In the genomic region with DNA sequence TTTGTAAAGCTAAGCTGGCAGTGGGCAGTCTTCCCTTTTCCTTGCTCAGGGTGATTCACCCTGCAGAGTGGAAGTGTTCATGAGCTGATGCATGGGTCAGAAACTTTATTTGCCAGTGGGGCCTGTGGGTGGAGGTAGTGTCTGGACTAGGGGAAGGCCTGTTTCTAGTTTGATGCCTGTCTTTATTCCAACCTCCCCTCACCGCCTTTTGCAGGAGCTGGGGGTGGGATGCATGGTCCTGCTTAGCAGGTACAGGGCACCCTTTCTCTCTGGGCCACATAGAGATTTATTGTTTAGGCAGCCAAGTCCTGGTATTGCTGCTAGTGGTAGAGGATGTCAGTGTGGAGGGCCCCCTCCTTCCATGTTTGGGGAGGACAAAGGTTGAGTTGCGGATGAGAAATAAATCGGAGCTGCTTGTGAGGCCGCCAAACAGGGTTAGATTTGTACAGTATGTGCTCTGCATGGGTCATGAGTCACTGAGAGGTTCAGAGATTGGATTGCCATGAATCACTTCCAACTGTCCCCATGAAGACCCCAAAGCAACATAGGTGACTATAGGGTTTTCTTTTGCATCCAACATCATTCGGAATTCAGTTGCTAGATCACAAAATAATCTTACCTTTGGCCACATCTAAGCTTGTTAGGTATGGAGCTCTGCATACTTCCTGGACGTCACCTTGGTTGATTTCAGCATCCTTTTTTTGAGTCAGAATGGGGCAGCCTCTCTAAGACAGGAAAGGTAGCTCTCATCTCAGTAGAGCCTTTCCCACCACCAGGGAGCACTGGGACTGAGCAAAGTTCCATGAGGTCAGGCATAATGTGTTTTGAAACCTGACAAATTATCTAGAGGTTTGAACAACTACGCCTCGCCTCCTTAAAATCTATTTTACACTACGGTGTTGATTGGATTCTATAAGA, we compare ENCODE assay signal across 1 cellular context.
TF ChIP-seq lines count a peak whose summit lies in the region.

No MANE protein-coding gene starts in this region.

TF ChIP-seq in HepG2, 621 proteins besides CTCF, POLR2A, EP300 and RAD21 (continued from another document and continues in another):
- TF ChIP-seq KIAA2018 (CRISPR knock-in tag; IDR thresholded peaks at IDR 0.05; ENCODE audit: borderline replicate concordance) (no peak), BRD4 (CRISPR knock-in tag; IDR thresholded peaks at IDR 0.05) (no peak), PTBP1 (IDR thresholded peaks at IDR 0.05; ENCODE audit: low read depth, low read length, poor library complexity, severe bottlenecking) (no peak), GMEB1 (CRISPR knock-in tag; IDR thresholded peaks at IDR 0.05; ENCODE audit: borderline replicate concordance) (no peak), RCOR2 (CRISPR knock-in tag; IDR thresholded peaks at IDR 0.05) (peak; percentile 80), ZNF205 (CRISPR knock-in tag; IDR thresholded peaks at IDR 0.05) (peak; percentile 99), DMAP1 (CRISPR knock-in tag; IDR thresholded peaks at IDR 0.05) (peak; percentile 69; the same call in 1 of the 2 replicates), CHD4 (IDR thresholded peaks at IDR 0.05; ENCODE audit: borderline replicate concordance, low read length) (0 out of 2 replicates have a peak, but pooled peaks have one; percentile 37), ISL2 (CRISPR knock-in tag; IDR thresholded peaks at IDR 0.05) (peak; percentile 77), ZNF235 (CRISPR knock-in tag; IDR thresholded peaks at IDR 0.05; ENCODE audit: borderline replicate concordance) (no peak), ZMAT3 (CRISPR knock-in tag; conservative IDR thresholded peaks at IDR 0.05) (no peak), ZNF605 (CRISPR knock-in tag; IDR thresholded peaks at IDR 0.05) (no peak), SMAD3 (CRISPR knock-in tag; IDR thresholded peaks at IDR 0.05) (peak; percentile 54; the same call in 1 of the 2 replicates), TFDP2 (CRISPR knock-in tag; IDR thresholded peaks at IDR 0.05) (no peak), MEIS1 (CRISPR knock-in tag; IDR thresholded peaks at IDR 0.05; ENCODE audit: borderline replicate concordance) (peak; percentile 82; the same call in 1 of the 2 replicates), ZNF34 (CRISPR knock-in tag; IDR thresholded peaks at IDR 0.05; ENCODE audit: borderline replicate concordance) (no peak), ZNF431 (CRISPR knock-in tag; IDR thresholded peaks at IDR 0.05; ENCODE audit: borderline replicate concordance, low read depth) (0 out of 2 replicates have a peak, but pooled peaks have one; percentile 28), ETV5 (CRISPR knock-in tag; IDR thresholded peaks at IDR 0.05; ENCODE audit: borderline replicate concordance) (peak; percentile 59; the same call in 1 of the 2 replicates), STAT5B (CRISPR knock-in tag; IDR thresholded peaks at IDR 0.05) (no peak), NFKB2 (CRISPR knock-in tag; IDR thresholded peaks at IDR 0.05; ENCODE audit: borderline replicate concordance) (no peak), HDAC2 (CRISPR knock-in tag; IDR thresholded peaks at IDR 0.05) (peak; percentile 88), CREB3 (CRISPR knock-in tag; IDR thresholded peaks at IDR 0.05) (no peak), NPAS2 (CRISPR knock-in tag; IDR thresholded peaks at IDR 0.05; ENCODE audit: borderline replicate concordance) (no peak), TCF12 (IDR thresholded peaks at IDR 0.05) (no peak), TCF12 (CRISPR knock-in tag; IDR thresholded peaks at IDR 0.05) (no peak), ZNF350 (CRISPR knock-in tag; IDR thresholded peaks at IDR 0.05; ENCODE audit: borderline replicate concordance, low read depth) (peak; percentile 69; the same call in 1 of the 2 replicates), ZNF18 (CRISPR knock-in tag; IDR thresholded peaks at IDR 0.05; ENCODE audit: insufficient replicate concordance) (no peak), POGZ (CRISPR knock-in tag; IDR thresholded peaks at IDR 0.05) (peak; percentile 87), ARID2 (CRISPR knock-in tag; IDR thresholded peaks at IDR 0.05; ENCODE audit: borderline replicate concordance) (no peak), ZSCAN21 (CRISPR knock-in tag; IDR thresholded peaks at IDR 0.05; ENCODE audit: borderline replicate concordance) (no peak), MEF2D (CRISPR knock-in tag; IDR thresholded peaks at IDR 0.05) (peak; percentile 73), SCMH1 (CRISPR knock-in tag; IDR thresholded peaks at IDR 0.05; ENCODE audit: borderline replicate concordance) (no peak), IKZF1 (IDR thresholded peaks at IDR 0.05) (no peak), ZC3H13 (CRISPR knock-in tag; IDR thresholded peaks at IDR 0.05) (no peak), ZNF776 (CRISPR knock-in tag; IDR thresholded peaks at IDR 0.05) (no peak), ZNF784 (CRISPR knock-in tag; IDR thresholded peaks at IDR 0.05; ENCODE audit: borderline replicate concordance) (no peak), ZBTB3 (CRISPR knock-in tag; IDR thresholded peaks at IDR 0.05; ENCODE audit: borderline replicate concordance, low read depth) (no peak), FOXC1 (CRISPR knock-in tag; IDR thresholded peaks at IDR 0.05; ENCODE audit: borderline replicate concordance) (no peak), GATA4 (IDR thresholded peaks at IDR 0.05; ENCODE audit: borderline replicate concordance, low read depth) (no peak), REXO4 (CRISPR knock-in tag; IDR thresholded peaks at IDR 0.05; ENCODE audit: borderline replicate concordance) (no peak), ZNF691 (CRISPR knock-in tag; IDR thresholded peaks at IDR 0.05; ENCODE audit: borderline replicate concordance, low read depth) (no peak; the same call in 1 of the 2 replicates)
